ENCODE assay signal across 9 cellular contexts in the genomic region with DNA sequence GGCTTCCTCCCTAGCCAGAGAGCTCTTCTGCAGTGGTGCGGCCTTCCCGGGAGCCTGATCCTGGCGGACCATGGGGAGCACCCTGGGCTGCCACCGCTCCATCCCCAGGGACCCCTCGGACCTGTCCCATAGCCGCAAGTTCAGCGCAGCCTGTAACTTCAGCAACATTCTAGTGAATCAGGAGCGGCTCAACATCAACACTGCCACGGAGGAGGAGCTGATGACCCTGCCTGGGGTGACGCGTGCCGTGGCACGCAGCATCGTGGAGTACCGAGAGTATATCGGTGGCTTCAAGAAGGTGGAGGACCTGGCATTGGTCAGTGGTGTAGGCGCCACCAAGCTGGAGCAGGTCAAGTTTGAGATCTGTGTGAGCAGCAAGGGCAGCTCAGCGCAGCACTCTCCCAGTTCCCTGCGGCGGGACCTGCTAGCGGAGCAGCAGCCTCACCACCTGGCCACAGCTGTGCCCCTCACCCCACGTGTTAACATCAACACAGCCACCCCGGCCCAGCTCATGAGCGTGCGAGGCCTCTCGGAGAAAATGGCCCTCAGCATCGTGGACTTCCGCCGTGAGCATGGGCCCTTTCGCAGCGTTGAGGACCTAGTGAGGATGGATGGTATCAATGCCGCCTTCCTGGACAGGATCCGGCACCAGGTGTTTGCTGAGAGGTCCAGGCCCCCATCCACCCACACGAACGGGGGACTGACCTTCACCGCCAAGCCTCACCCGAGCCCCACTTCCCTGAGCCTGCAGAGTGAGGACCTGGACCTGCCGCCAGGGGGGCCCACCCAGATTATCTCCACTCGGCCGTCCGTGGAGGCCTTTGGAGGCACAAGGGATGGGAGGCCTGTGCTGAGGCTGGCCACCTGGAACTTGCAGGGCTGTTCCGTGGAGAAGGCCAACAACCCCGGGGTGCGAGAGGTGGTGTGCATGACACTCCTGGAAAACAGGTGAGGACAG. TPM values are rescaled to one million over a fixed set of nuclear protein-coding genes. Genes with fewer than 3 reads are reported as not detected.
DNase-seq lines count a peak whose midpoint lies in the region; ATAC-seq and TF ChIP-seq lines count a peak whose summit lies in the region.
"Had no signal": no experiment of that assay in that cellular context is flagged by ENCODE, and none has a peak within 500 bp of the region (broad histone marks: within the 10 kb centered on the region; RNA-seq: fewer than 3 reads in every experiment).

No MANE protein-coding gene starts in this region.

- H4K20me1 ChIP-seq in OCI-LY7 (ENCODE audit: insufficient read depth, low read length): no peaks in the 10 kb centered on the region

- no peaks in the 10 kb centered on the region for H3K27me3 Mint-ChIP-seq in CD4-positive, alpha-beta T cell

- TF ChIP-seq EP300 in ovary (IDR thresholded peaks at IDR 0.05): no peak

- H3K4me3 ChIP-seq in OCI-LY7 (ENCODE audit: low read depth, low read length, poor library complexity, severe bottlenecking) (peak overlapping the region; percentile 76), fibroblast of villous mesenchyme (ENCODE audit: low read depth, low read length) (peak overlapping the region; percentile 73), ovary (peak overlapping the region; percentile 90)

- no peak overlapping the region for H3K27ac Mint-ChIP-seq in CD4-positive, alpha-beta T cell

- no TSS peak for BruUV-seq in OCI-LY7 (replicated peaks; lab: Mats Ljungman, UMichigan)

- H3K36me3 ChIP-seq in OCI-LY7 (ENCODE audit: insufficient read depth, low read length): no peaks in the 10 kb centered on the region
- no peaks in the 10 kb centered on the region for H3K36me3 ChIP-seq in ovary

- H3K9me3 Mint-ChIP-seq in CD4-positive, alpha-beta T cell: no peaks in the 10 kb centered on the region

- peak overlapping the region; percentile 90 for H3K4me3 Mint-ChIP-seq in CD4-positive, alpha-beta T cell

- no peak for ATAC-seq in CD4-positive, alpha-beta T cell (ENCODE audit: poor library complexity)
- ATAC-seq in GM21825 (IDR thresholded peaks at IDR 0.05; ENCODE audit: unreplicated experiment) (no peak), GM21529 (IDR thresholded peaks at IDR 0.05; ENCODE audit: unreplicated experiment) (no peak)
- ATAC-seq: esophagus mucosa had no signal

- peak overlapping the region; percentile 98 for H3K4me2 ChIP-seq in OCI-LY7 (ENCODE audit: low read length)

- H3K4me1 ChIP-seq in OCI-LY7 (ENCODE audit: insufficient read depth, low read length, poor library complexity, severe bottlenecking) (peaks cover 25% of the 10 kb centered on the region), ovary (ENCODE audit: insufficient read depth) (peaks cover 31% of the 10 kb centered on the region)

- 63 to 84% (median 65%) methylated on average over 34 to 44 of the region's 44 CpGs for WGBS in ovary, 3 donors

- no peaks in the 10 kb centered on the region for H3K9me2 ChIP-seq in OCI-LY7 (ENCODE audit: insufficient read depth, low read length)

- CTCF ChIA-PET in CD4-positive, alpha-beta T cell (lab: Charles Lee): interaction anchor here (0.6 kb wide), 1 partner anchor 140 kb away, joined by 3 read pairs; no protein-coding TSS in a partner anchor
- CTCF ChIA-PET in OCI-LY7 (lab: Charles Lee; ENCODE audit: unreplicated experiment): interaction anchor here (0.5 kb wide), 1 partner anchor 18 kb away, joined by 3 read pairs; no protein-coding TSS in a partner anchor

- H3K9me3 ChIP-seq in CD4-positive, alpha-beta T cell (ENCODE audit: control insufficient read depth, low read length): no peaks in the 10 kb centered on the region
- H3K9me3 ChIP-seq in OCI-LY7 (ENCODE audit: low read length) (no peaks in the 10 kb centered on the region), ovary (no peaks in the 10 kb centered on the region)

- POLR2A ChIA-PET in CD4-positive, alpha-beta T cell (lab: Charles Lee): interaction anchor here (1.4 kb wide), 1 partner anchor 133 kb away, joined by 4 read pairs; no protein-coding TSS in a partner anchor
- POLR2A ChIA-PET in OCI-LY7 (lab: Charles Lee): interaction anchor here (1.2 to 4.4 kb wide), 2 partner anchors 18 to 32 kb away, joined by 3 to 15 read pairs; no protein-coding TSS in a partner anchor

- H3K27ac ChIP-seq in CD4-positive, alpha-beta T cell (ENCODE audit: low read depth, low read length): no peak overlapping the region
- no peak overlapping the region for H3K27ac ChIP-seq in OCI-LY7 (ENCODE audit: low read depth, low read length, poor library complexity, severe bottlenecking)
- no peak overlapping the region for H3K27ac ChIP-seq in ovary

- no peak for DNase-seq in CD4-positive, alpha-beta T cell
- DNase-seq in OCI-LY7 (ENCODE audit: low spot score): no peak
- no peak for DNase-seq in fibroblast of villous mesenchyme (ENCODE audit: low read depth)
- DNase-seq in ovary: peak; percentile 24 to 53 (median 39)
- DNase-seq in activated gamma-delta T cell (lab: John Stamatoyannopoulos, UW): no peak
- DNase-seq in NOMO-1 treated with DMSO at 0.1 percent for 48 hours (lab: John Stamatoyannopoulos, UW; ENCODE audit: unreplicated experiment): no peak

- no peaks in the 10 kb centered on the region for H3K27me3 ChIP-seq in CD4-positive, alpha-beta T cell (ENCODE audit: control insufficient read depth, insufficient read depth, low read length)
- H3K27me3 ChIP-seq in ovary: no peaks in the 10 kb centered on the region

- no peak for TF ChIP-seq POLR2A in ovary (IDR thresholded peaks at IDR 0.05)

- H3K36me3 Mint-ChIP-seq in CD4-positive, alpha-beta T cell (ENCODE audit: low read depth): no peaks in the 10 kb centered on the region

- H3K4me1 Mint-ChIP-seq in CD4-positive, alpha-beta T cell (ENCODE audit: low read depth): peaks cover 50% of the 10 kb centered on the region

- no peak overlapping the region for H2AFZ ChIP-seq in OCI-LY7 (ENCODE audit: low read length)

- intact Hi-C loops in CD4-positive, alpha-beta T cell (cut with DNase I, micrococcal nuclease): loop anchor here (2.0 to 10.0 kb wide), 7 partner anchors 130 to 1117 kb away; partner anchors contain the start of genes ANLN (in 1 of the 2), DPY19L1 (in 1 of the 2) and HERPUD2 (in 1 of the 2)
- intact Hi-C loops in OCI-LY7 (cut with micrococcal nuclease; ENCODE audit: unreplicated experiment): loop anchor here (10.0 kb wide), 2 partner anchors 350 to 430 kb away; partner anchors contain the start of gene SEPTIN7
- intact Hi-C loops in ovary (cut with DNase I): loop anchor here in 2 of 4 donors (5.0 to 10.0 kb wide), 2 partner anchors 130 to 133 kb away; no protein-coding TSS in a partner anchor

- no peak for TF ChIP-seq CTCF in CD4-positive, alpha-beta T cell (IDR thresholded peaks at IDR 0.05)
- TF ChIP-seq CTCF in OCI-LY7 (conservative IDR thresholded peaks at IDR 0.05; ENCODE audit: low read length) (no peak), fibroblast of villous mesenchyme (IDR thresholded peaks at IDR 0.05; ENCODE audit: insufficient read depth, low read depth, low read length) (no peak), ovary (IDR thresholded peaks at IDR 0.05) (no peak)

- H3K79me2 ChIP-seq in OCI-LY7 (ENCODE audit: insufficient read depth, low read depth, low read length): no peaks in the 10 kb centered on the region

RNA-seq across cellular contexts. Expression of gene EEPD1, which starts 1.5 kb away (rescaled TPM):
- total RNA-seq in CD4-positive, alpha-beta T cell: 1 to 10 TPM; 4.4 to 4.6 TPM
- total RNA-seq in OCI-LY7 (2014; rRNA removed; shearing (Covaris generic)): 1.7 and 5.1 TPM in 2 replicates
- total RNA-seq in OCI-LY7 (2022) (6.1 and 8.1 TPM in 2 replicates), fibroblast of villous mesenchyme (5.2 and 9.3 TPM in 2 replicates), ovary (10 to 100 TPM in 4 of 7 donors, 1 to 10 TPM in 3; 5.6 to 15.8 (median 10.7) TPM)
- 10 to 100 TPM; 11.5 to 16.6 TPM for polyA plus RNA-seq in ovary

Comparison
In these comparisons a context has a peak if more than half of its experiments do, and no peak if none do; other contexts are left out.
1. DNase-seq: peak in ovary (5 of 5); none in CD4-positive, alpha-beta T cell (0 of 10), OCI-LY7 (single experiment), fibroblast of villous mesenchyme (single experiment), activated gamma-delta T cell (single experiment) and NOMO-1 treated with DMSO at 0.1 percent for 48 hours (single experiment).
2. Peak in every context shown above with its lines, with median percentiles within 50 percentile points of each other: H3K4me3 ChIP-seq.